Comparison of ENCODE assay signal across 19 cellular contexts in the genomic region with DNA sequence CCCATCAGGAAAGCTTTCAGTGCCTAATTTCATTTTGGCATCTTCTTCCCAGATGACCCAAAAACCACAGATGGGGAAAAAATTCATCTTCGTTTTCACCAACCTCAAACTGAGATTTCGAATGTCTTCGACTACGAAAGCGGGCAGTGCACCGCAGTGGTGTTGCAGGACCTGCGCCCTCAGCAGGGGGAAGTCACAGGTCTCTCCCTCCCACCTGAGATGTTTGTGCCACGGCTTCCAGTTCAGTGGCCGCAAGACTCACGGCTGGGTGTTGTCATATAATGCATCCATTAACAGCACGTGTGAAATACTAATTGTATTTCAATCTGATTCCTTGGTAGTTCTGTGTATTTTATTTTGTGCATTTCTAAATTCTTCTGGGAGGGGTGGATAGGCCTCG.
DNase-seq lines count a peak whose midpoint lies in the region; ATAC-seq and TF ChIP-seq lines count a peak whose summit lies in the region.
"Had no signal": no experiment of that assay in that cellular context is flagged by ENCODE, and none has a peak within 500 bp of the region (broad histone marks: within the 10 kb centered on the region; RNA-seq: fewer than 3 reads in every experiment).

No MANE protein-coding gene starts in this region.

- no peak overlapping the region for H3K4me3 ChIP-seq in right atrium auricular region
- H3K4me3 ChIP-seq: BLaER1 treated with 17β-estradiol and CSF1 and Interleukin-3, amounts not matched to agents 10 nM and 100 nM; GM12878; GM23338 had no signal

- no peak overlapping the region for H3K27ac ChIP-seq in right atrium auricular region
- H3K27ac ChIP-seq: BLaER1 treated with 17β-estradiol and CSF1 and Interleukin-3, amounts not matched to agents 10 nM and 100 nM; HL-60 had no signal

- H3K27me3 ChIP-seq in right atrium auricular region: no peaks in the 10 kb centered on the region
- H3K27me3 ChIP-seq: BLaER1 treated with 17β-estradiol and CSF1 and Interleukin-3, amounts not matched to agents 10 nM and 100 nM had no signal

- H3K4me1 Mint-ChIP-seq in nephron progenitor cell (peaks cover 13% of the 10 kb centered on the region), osteocyte (ENCODE audit: unreplicated experiment) (no peaks in the 10 kb centered on the region)
- H3K4me1 Mint-ChIP-seq in stimulated activated effector memory CD8-positive, alpha-beta T cell treated with anti-CD3 and anti-CD28 coated beads, Interleukin-12 subunit alpha, Interleukin-12 subunit beta, amount 100 ng/mL, for 72 hours: no peaks in the 10 kb centered on the region
- H3K4me1 Mint-ChIP-seq: B cell, GM23338 had no signal

- DNase-seq in right atrium auricular region (ENCODE audit: low spot score) (peak; percentile 32), Right ventricle myocardium inferior (ENCODE audit: missing footprints) (no peak), nephron progenitor cell (no peak), osteocyte (ENCODE audit: extremely low spot score, unreplicated experiment) (peak; percentile 48), NCI-H128 (lab: John Stamatoyannopoulos, UW; ENCODE audit: unreplicated experiment) (no peak)
- DNase-seq in stimulated activated effector memory CD8-positive, alpha-beta T cell treated with anti-CD3 and anti-CD28 coated beads, Interleukin-12 subunit alpha, Interleukin-12 subunit beta, amount 100 ng/mL, for 72 hours (ENCODE audit: low spot score in 2 of 2): no peak
- DNase-seq: Calu3, DMS53, DND-41, EL, HFFc6, IMR-90 had no signal

- no peak overlapping the region for H3K4me3 Mint-ChIP-seq in nephron progenitor cell
- no peak overlapping the region for H3K4me3 Mint-ChIP-seq in osteocyte (ENCODE audit: unreplicated experiment)
- H3K4me3 Mint-ChIP-seq in stimulated activated effector memory CD8-positive, alpha-beta T cell treated with anti-CD3 and anti-CD28 coated beads, Interleukin-12 subunit alpha, Interleukin-12 subunit beta, amount 100 ng/mL, for 72 hours: no peak overlapping the region
- H3K4me3 Mint-ChIP-seq: B cell; CD8-positive, alpha-beta T cell; GM23338; HFFc6 had no signal

- peaks cover 8% of the 10 kb centered on the region for H3K27me3 Mint-ChIP-seq in nephron progenitor cell (ENCODE audit: low read depth, poor library complexity)
- H3K27me3 Mint-ChIP-seq in osteocyte (ENCODE audit: unreplicated experiment): no peaks in the 10 kb centered on the region
- H3K27me3 Mint-ChIP-seq: B cell had no signal

- intact Hi-C loops in Right ventricle myocardium inferior (cut with DNase I): no loop called here

- H3K9me3 Mint-ChIP-seq in nephron progenitor cell (peaks cover 5% of the 10 kb centered on the region), osteocyte (ENCODE audit: unreplicated experiment) (peaks cover 32% of the 10 kb centered on the region)
- H3K9me3 Mint-ChIP-seq in stimulated activated effector memory CD8-positive, alpha-beta T cell treated with anti-CD3 and anti-CD28 coated beads, Interleukin-12 subunit alpha, Interleukin-12 subunit beta, amount 100 ng/mL, for 72 hours: peaks cover 11% of the 10 kb centered on the region

- no peaks in the 10 kb centered on the region for H3K4me1 ChIP-seq in right atrium auricular region

- ATAC-seq in Right ventricle myocardium inferior: no peak
- no peak for ATAC-seq in stimulated activated effector memory CD8-positive, alpha-beta T cell treated with anti-CD3 and anti-CD28 coated beads, Interleukin-12 subunit alpha, Interleukin-12 subunit beta, amount 100 ng/mL, for 72 hours
- ATAC-seq: CD8-positive, alpha-beta T cell; GM12878; GM23338; HCT116 had no signal

- H3K36me3 Mint-ChIP-seq in nephron progenitor cell (ENCODE audit: low read depth): no peaks in the 10 kb centered on the region
- H3K36me3 Mint-ChIP-seq in osteocyte (ENCODE audit: unreplicated experiment): no peaks in the 10 kb centered on the region
- no peaks in the 10 kb centered on the region for H3K36me3 Mint-ChIP-seq in stimulated activated effector memory CD8-positive, alpha-beta T cell treated with anti-CD3 and anti-CD28 coated beads, Interleukin-12 subunit alpha, Interleukin-12 subunit beta, amount 100 ng/mL, for 72 hours
- H3K36me3 Mint-ChIP-seq: CD8-positive, alpha-beta T cell had no signal

- H3K36me3 ChIP-seq in right atrium auricular region: no peaks in the 10 kb centered on the region
- H3K36me3 ChIP-seq: BLaER1 treated with 17β-estradiol and CSF1 and Interleukin-3, amounts not matched to agents 10 nM and 100 nM had no signal

- H3K9me3 ChIP-seq in right atrium auricular region: no peaks in the 10 kb centered on the region
- H3K9me3 ChIP-seq: BLaER1 treated with 17β-estradiol and CSF1 and Interleukin-3, amounts not matched to agents 10 nM and 100 nM had no signal

- TF ChIP-seq CTCF in right atrium auricular region (IDR thresholded peaks at IDR 0.05): no peak
- no peak for TF ChIP-seq CTCF in nephron progenitor cell (IDR thresholded peaks at IDR 0.05)
- no peak for TF ChIP-seq CTCF in osteocyte (IDR thresholded peaks at IDR 0.05)

- peak overlapping the region; percentile 22 for H3K27ac Mint-ChIP-seq in nephron progenitor cell
- no peak overlapping the region for H3K27ac Mint-ChIP-seq in osteocyte (ENCODE audit: unreplicated experiment)
- no peak overlapping the region for H3K27ac Mint-ChIP-seq in stimulated activated effector memory CD8-positive, alpha-beta T cell treated with anti-CD3 and anti-CD28 coated beads, Interleukin-12 subunit alpha, Interleukin-12 subunit beta, amount 100 ng/mL, for 72 hours
- H3K27ac Mint-ChIP-seq: B cell; CD8-positive, alpha-beta T cell; GM23338; HFFc6 had no signal

Comparison
In these comparisons a context has a peak if more than half of its experiments do, and no peak if none do; other contexts are left out.
1. DNase-seq: peak in right atrium auricular region (single experiment) and osteocyte (single experiment); none in Right ventricle myocardium inferior (single experiment), nephron progenitor cell (single experiment), NCI-H128 (single experiment) and stimulated activated effector memory CD8-positive, alpha-beta T cell treated with anti-CD3 and anti-CD28 coated beads, Interleukin-12 subunit alpha, Interleukin-12 subunit beta, amount 100 ng/mL, for 72 hours (0 of 2).